9 cellular contexts compared by ENCODE assay signal in the genomic region with DNA sequence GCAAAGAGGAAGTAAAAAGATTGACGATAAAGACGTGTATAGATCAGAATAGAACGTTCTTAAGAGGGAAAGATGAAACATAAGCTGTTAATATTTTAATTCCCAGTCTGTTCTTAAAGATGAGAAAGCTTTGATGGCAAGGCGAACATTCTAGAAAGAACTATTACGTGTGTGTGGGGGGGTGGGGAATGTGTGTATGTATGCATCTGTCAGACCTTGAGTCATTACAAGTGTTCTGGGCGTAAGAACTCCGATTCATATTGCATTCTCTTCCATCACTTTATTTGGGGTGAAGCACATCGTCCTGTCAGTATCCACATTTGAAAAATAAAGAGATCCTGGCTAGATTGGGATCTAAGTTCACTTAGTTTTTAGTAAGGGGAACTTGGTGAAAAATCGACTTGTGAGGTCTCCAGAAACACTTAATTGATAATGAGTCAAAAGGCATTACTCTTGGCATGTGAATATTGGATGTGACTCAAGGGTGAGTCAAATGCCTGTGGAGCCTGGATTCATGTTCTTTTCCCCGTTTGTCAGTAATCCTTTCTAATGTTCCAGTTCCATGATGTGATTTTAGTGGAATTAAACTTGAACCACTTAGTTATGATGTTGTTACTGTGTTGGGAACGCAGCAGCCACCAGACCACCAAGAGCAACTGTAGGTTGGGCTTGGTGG. TPM values are rescaled to one million over a fixed set of nuclear protein-coding genes. Genes with fewer than 3 reads are reported as not detected.
DNase-seq lines count a peak whose midpoint lies in the region; ATAC-seq, FAIRE-seq and TF ChIP-seq lines count a peak whose summit lies in the region.
"Had no signal": no experiment of that assay in that cellular context is flagged by ENCODE, and none has a peak within 500 bp of the region (broad histone marks: within the 10 kb centered on the region; RNA-seq: fewer than 3 reads in every experiment).

No MANE protein-coding gene starts in this region.

- H4K20me1 ChIP-seq in PC-9 (ENCODE audit: insufficient read depth) (no peaks in the 10 kb centered on the region; the same call in 1 of the 2 replicates), H1 (replicated peaks in 1 of 2; ENCODE audit: control insufficient read depth in 1 of 2, insufficient read depth in 2 of 2, low read length in 2 of 2) (peaks cover 5 to 10% of the 10 kb centered on the region in 2 experiments)

- H3K36me3 ChIP-seq in PC-9 (ENCODE audit: low read depth): no peaks in the 10 kb centered on the region
- H3K36me3 ChIP-seq in H1 (ENCODE audit: control insufficient read depth in 2 of 4, insufficient read depth in 4 of 4, low read length in 3 of 4): peaks cover 0 to 2% (median 0%) of the 10 kb centered on the region in 4 experiments; a peak in 1 of 8 replicates

- no peak overlapping the region for H4K8ac ChIP-seq in H1 (ENCODE audit: extremely low read depth, insufficient read depth, low read length)

- no peak for ATAC-seq in HG03159 (IDR thresholded peaks at IDR 0.05; ENCODE audit: unreplicated experiment)
- ATAC-seq in GM18519 (IDR thresholded peaks at IDR 0.05; ENCODE audit: low FRiP score, unreplicated experiment): no peak
- no peak for ATAC-seq in left colon
- ATAC-seq: sciatic nerve had no signal

- H3K9me3 Mint-ChIP-seq in progenitor cell of endocrine pancreas (ENCODE audit: low read depth): no peaks in the 10 kb centered on the region

- POLR2A ChIA-PET in PC-9 (lab: Charles Lee; ENCODE audit: unreplicated experiment) (no interaction called here), H1 (lab: Charles Lee; ENCODE audit: partially characterized antibody) (interaction anchor here (1.0 kb wide), 1 partner anchor 38 kb away, joined by 3 read pairs; no protein-coding TSS in a partner anchor)

- TF ChIP-seq CTCF in PC-9 (conservative IDR thresholded peaks at IDR 0.05) (no peak), H1 (IDR thresholded peaks at IDR 0.05; ENCODE audit: control extremely low read depth in 1 of 3, insufficient read depth in 1 of 3, low read depth in 1 of 3, low read length in 3 of 3) (no peak), progenitor cell of endocrine pancreas (IDR thresholded peaks at IDR 0.05; ENCODE audit: unreplicated experiment) (no peak)

- no peaks in the 10 kb centered on the region for H3K9me2 ChIP-seq in PC-9 (ENCODE audit: insufficient read depth)

- H3K27me3 ChIP-seq in PC-9 (ENCODE audit: insufficient read depth, low read depth) (no peaks in the 10 kb centered on the region), H1 (replicated peaks in 1 of 4; ENCODE audit: control insufficient read depth in 3 of 4, extremely low read depth in 1 of 4, insufficient read depth in 3 of 4, low read length in 3 of 4) (no peaks in the 10 kb centered on the region)

- H3K56ac ChIP-seq in H1 (replicated peaks; ENCODE audit: insufficient read length, low read depth, low read length): no peak overlapping the region

- H3K23me2 ChIP-seq in H1 (ENCODE audit: low read depth, low read length): peaks cover 4% of the 10 kb centered on the region; the same call in 1 of the 2 replicates

- intact Hi-C loops in PC-9 (cut with micrococcal nuclease; ENCODE audit: unreplicated experiment) (loop anchor here (2.0 to 10.0 kb wide), 2 partner anchors 29 to 99 kb away; no protein-coding TSS in a partner anchor), left colon (cut with DNase I, micrococcal nuclease) (no loop called here)

- no peak overlapping the region for H3K18ac ChIP-seq in H1 (ENCODE audit: extremely low read depth, low read length)

- H3K4me1 ChIP-seq in PC-9 (replicated peaks; ENCODE audit: insufficient read depth): peaks cover 37% of the 10 kb centered on the region
- peaks cover 0 to 19% (median 14%) of the 10 kb centered on the region in 4 experiments for H3K4me1 ChIP-seq in H1 (replicated peaks in 1 of 4; ENCODE audit: control insufficient read depth in 3 of 4, insufficient read depth in 4 of 4, low read length in 3 of 4)

- FAIRE-seq in G401.6 (lab: Jason Lieb, UNC) (peak; percentile 65), H1 (lab: Jason Lieb, UNC) (no peak)

- TF ChIP-seq EP300 in H1 (IDR thresholded peaks at IDR 0.05; ENCODE audit: borderline replicate concordance in 1 of 2, low read depth in 2 of 2, low read length in 2 of 2): no peak

- H3K14ac ChIP-seq in H1 (ENCODE audit: insufficient read length): no peak overlapping the region

- peaks cover 53% of the 10 kb centered on the region for H3K4me1 Mint-ChIP-seq in progenitor cell of endocrine pancreas (ENCODE audit: low read depth)

- no peaks in the 10 kb centered on the region for H3K27me3 Mint-ChIP-seq in progenitor cell of endocrine pancreas

- no peak overlapping the region for H2BK20ac ChIP-seq in H1 (ENCODE audit: low read length)

- no peak overlapping the region for H3K23ac ChIP-seq in H1 (ENCODE audit: insufficient read length)

- no TSS peak for BruUV-seq in PC-9 (replicated peaks; lab: Mats Ljungman, UMichigan)

- H3K9ac ChIP-seq in H1 (replicated peaks in 1 of 4; ENCODE audit: extremely low read depth in 1 of 4, low read depth in 3 of 4, low read length in 3 of 4): no peak overlapping the region; a peak in 1 of 7 replicates

- peaks cover 75% of the 10 kb centered on the region for H3K79me2 ChIP-seq in PC-9 (ENCODE audit: low read depth)
- H3K79me2 ChIP-seq in H1 (ENCODE audit: control insufficient read depth in 1 of 2, insufficient read depth in 2 of 2, low read length in 2 of 2): peaks cover 15 to 72% of the 10 kb centered on the region in 2 experiments

- peaks cover 6% of the 10 kb centered on the region for H3K36me3 Mint-ChIP-seq in progenitor cell of endocrine pancreas (ENCODE audit: insufficient read depth)

- no peak for TF ChIP-seq RAD21 in H1 (IDR thresholded peaks at IDR 0.05 in 1 of 2, conservative IDR thresholded peaks at IDR 0.05 in 1 of 2; ENCODE audit: low read depth in 2 of 2, low read length in 2 of 2)

- H2BK15ac ChIP-seq in H1 (ENCODE audit: low read length): no peak overlapping the region

- no peak overlapping the region for H3K4ac ChIP-seq in H1 (replicated peaks; ENCODE audit: insufficient read length, low read depth, low read length)

- no peak overlapping the region for H3K27ac ChIP-seq in PC-9
- no peak overlapping the region for H3K27ac ChIP-seq in H1 (ENCODE audit: low read depth, low read length)

- TF ChIP-seq POLR2A in H1 (IDR thresholded peaks at IDR 0.05; ENCODE audit: control extremely low read depth in 1 of 2, low read depth in 2 of 2, low read length in 2 of 2): no peak

- peak overlapping the region; percentile 90 for H3K4me2 ChIP-seq in PC-9
- peak overlapping the region; percentile 64 to 82 for H3K4me2 ChIP-seq in H1 (ENCODE audit: insufficient read depth in 1 of 2, low read depth in 2 of 2, low read length in 2 of 2)

- 65% methylated on average over 11 of the region's 11 CpGs; no CpG with 5 or more reads in 1 of the 2 experiments for WGBS in H1 (ENCODE audit: extremely low coverage in 1 of 2, insufficient coverage in 1 of 2, insufficient read length in 1 of 2, insufficient replicate concordance in 2 of 2, low coverage in 1 of 2, low lambda C conversion rate in 2 of 2, missing lambda C conversion rate in 1 of 2), 2 experiments

- H3K9me3 ChIP-seq in PC-9 (ENCODE audit: insufficient read depth, low read depth) (no peaks in the 10 kb centered on the region), H1 (ENCODE audit: insufficient read depth in 2 of 2, low read depth in 1 of 2, low read length in 1 of 2) (no peaks in the 10 kb centered on the region)

- H3K4me3 Mint-ChIP-seq in progenitor cell of endocrine pancreas (ENCODE audit: low read depth): peak overlapping the region; percentile 92

- H2BK120ac ChIP-seq in H1 (replicated peaks; ENCODE audit: low read depth, low read length): no peak overlapping the region

- no peak overlapping the region for H4K91ac ChIP-seq in H1 (replicated peaks; ENCODE audit: insufficient read length, low read length)

- no peak overlapping the region for H2BK5ac ChIP-seq in H1 (ENCODE audit: low read depth, low read length)

- H2BK12ac ChIP-seq in H1 (ENCODE audit: low read depth, low read length): no peak overlapping the region

- H3K4me3 ChIP-seq in PC-9 (no peak overlapping the region), H1 (ENCODE audit: extremely low read depth in 1 of 4, insufficient read depth in 2 of 4, low read depth in 3 of 4, low read length in 4 of 4) (peak overlapping the region in 1 of 4 experiments; percentile 77; a peak in 2 of 8 replicates)

- no peaks in the 10 kb centered on the region for H3K79me1 ChIP-seq in H1 (ENCODE audit: low read depth, low read length)

- H3K27ac Mint-ChIP-seq in progenitor cell of endocrine pancreas: peak overlapping the region; percentile 66

- CTCF ChIA-PET in PC-9 (lab: Charles Lee): no interaction called here
- CTCF ChIA-PET in H1 (lab: Charles Lee; ENCODE audit: partially characterized antibody): interaction anchor here (1.0 kb wide), 1 partner anchor 29 kb away, joined by 3 read pairs; no protein-coding TSS in a partner anchor

- H2AFZ ChIP-seq in PC-9 (no peak overlapping the region), H1 (ENCODE audit: low read length) (no peak overlapping the region)

- peak in 1 of 2 experiments; percentile 43 for DNase-seq in PC-9
- no peak for DNase-seq in H1 (ENCODE audit: low read depth in 1 of 2, low spot score in 2 of 2)
- no peak for DNase-seq in progenitor cell of endocrine pancreas (ENCODE audit: low spot score, unreplicated experiment)
- no peak for DNase-seq in stimulated activated CD4-positive, alpha-beta T cell treated with anti-CD3 and anti-CD28 coated beads, Interleukin-12 subunit alpha, Interleukin-12 subunit beta, amount 100 ng/mL, for 4 hours
- no peak for DNase-seq in left colon

- H2AK5ac ChIP-seq in H1 (ENCODE audit: low read depth, low read length): no peak overlapping the region

- no peaks in the 10 kb centered on the region; the same call in 1 of the 2 replicates for H3F3A ChIP-seq in PC-9 (ENCODE audit: insufficient read depth, low read depth)

- H4K5ac ChIP-seq in H1 (ENCODE audit: insufficient read length, low read depth, low read length): no peak overlapping the region

TF ChIP-seq in H1, 55 proteins besides CTCF, POLR2A, EP300 and RAD21 (continues in another document):
- TF ChIP-seq KDM4A (IDR thresholded peaks at IDR 0.05; ENCODE audit: low read depth, low read length, severe bottlenecking) (no peak), SIRT6 (IDR thresholded peaks at IDR 0.05; ENCODE audit: low read length) (no peak)

RNA-seq across cellular contexts. Expression of a gene that starts 3.1 kb away (rescaled TPM):
- total RNA-seq in PC-9 (2021) (186 and 218 TPM in 2 replicates), progenitor cell of endocrine pancreas (280 and 288 TPM in 2 replicates), left colon (10 to 100 TPM; 55.4 to 56.3 TPM)
- total RNA-seq in H1 (2021; fragmentation: NEBNext Ultra II Directional; extraction: Animal tissue kit (Norgen Biotek cat#: 25700)): 247 and 256 TPM in 2 replicates
- 61.8 and 66.3 TPM in 2 replicates for polyA plus RNA-seq in H1 (2011; rRNA removed)
- polyA plus RNA-seq in H1 (2011; cell fraction: cytosol; rRNA removed): 122 TPM
- polyA plus RNA-seq in H1 (2011; cell fraction: nucleus; rRNA removed): 45.8 TPM
- polyA plus RNA-seq in H1 (2012, experiment 1 of 2): 180 to 311 TPM (median 196 TPM) in 4 replicates
- 48.2 TPM for polyA plus RNA-seq in H1 (2012, experiment 2 of 2)
- 168 TPM for polyA plus RNA-seq in H1 (2013, experiment 1 of 2)
- 180 TPM for polyA plus RNA-seq in H1 (2013, experiment 2 of 2)
- polyA minus RNA-seq in H1 (2011; rRNA and poly(A)+ RNA removed): 35.0 and 43.8 TPM in 2 replicates
- polyA minus RNA-seq in H1 (2011; cell fraction: cytosol; rRNA and poly(A)+ RNA removed): 124 TPM
- polyA minus RNA-seq in H1 (2011; cell fraction: nucleus; rRNA and poly(A)+ RNA removed): 39.5 TPM
